In the genomic region with DNA sequence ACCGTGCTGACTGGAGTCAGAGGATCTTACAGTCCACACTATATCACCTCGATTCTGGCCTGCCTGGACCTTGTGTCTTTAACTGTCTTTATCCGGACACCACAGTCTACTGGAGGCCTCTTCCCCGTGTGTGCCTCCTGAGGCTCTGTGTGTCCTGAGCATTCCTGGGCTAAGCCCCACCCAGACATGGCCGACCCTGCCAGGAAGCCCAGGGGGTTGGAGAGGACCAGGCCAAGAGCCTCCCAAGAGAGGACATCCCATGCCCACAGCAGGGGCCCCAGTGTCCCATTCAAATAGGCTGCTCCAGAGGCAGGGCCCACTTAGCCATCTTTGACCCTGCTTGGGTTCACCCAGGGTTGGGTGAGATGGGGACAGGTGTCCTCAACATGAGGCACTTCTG, we compare ENCODE assay signal across 19 cellular contexts.
"Had no signal": no experiment of that assay in that cellular context is flagged by ENCODE, and none has a peak within 500 bp of the region (broad histone marks: within the 10 kb centered on the region; RNA-seq: fewer than 3 reads in every experiment).

No MANE protein-coding gene starts in this region.

- H3K27ac ChIP-seq: epithelial cell of prostate, hepatocyte, right lobe of liver had no signal

- H3K9me3 ChIP-seq: right lobe of liver had no signal

- H3K4me3 ChIP-seq: hepatocyte, right lobe of liver, smooth muscle cell had no signal

- H3K36me3 Mint-ChIP-seq: stimulated activated effector memory CD8-positive, alpha-beta T cell treated with anti-CD3 and anti-CD28 coated beads, Interleukin-12 subunit alpha, Interleukin-12 subunit beta, amount 100 ng/mL, for 72 hours had no signal

- H3K27me3 ChIP-seq: hepatocyte, right lobe of liver had no signal

- H3K79me2 ChIP-seq: hepatocyte had no signal

- H3K4me1 ChIP-seq: right lobe of liver had no signal

- H3K27ac Mint-ChIP-seq: activated CD8-positive, alpha-beta T cell treated with anti-CD3 and anti-CD28 coated beads for 36 hours; dendritic cell treated with granulocyte-macrophage colony-stimulating factor and Interleukin-4, amounts not matched to agents 40 ng/mL and 50 ng/mL, for 4 days; effector memory CD8-positive, alpha-beta T cell; stimulated activated effector memory CD8-positive, alpha-beta T cell treated with anti-CD3 and anti-CD28 coated beads, Interleukin-12 subunit alpha, Interleukin-12 subunit beta, amount 100 ng/mL, for 72 hours had no signal

- H3K36me3 ChIP-seq: right lobe of liver had no signal

- DNase-seq: activated CD4-positive, alpha-beta T cell treated with anti-CD3 and anti-CD28 coated beads for 4 hours; activated CD8-positive, alpha-beta T cell treated with anti-CD3 and anti-CD28 coated beads for 36 hours; activated effector memory CD4-positive, alpha-beta T cell treated with Interleukin-2 at 50 U/mL for 16 hours; activated naive CD4-positive, alpha-beta T cell treated with anti-CD3 and anti-CD28 coated beads, Interleukin-2, amount 50 U/mL, for 16 hours; activated T-cell treated with anti-CD3 and anti-CD28 coated beads, Interleukin-2, amount 50 U/mL, for 48 hours; cerebellar nuclear complex; effector memory CD8-positive, alpha-beta T cell; foreskin fibroblast; left colon; stimulated activated CD4-positive, alpha-beta T cell treated with anti-CD3 and anti-CD28 coated beads, Interleukin-4, amount 100 ng/mL, for 24 hours; SW 1271 had no signal

- ATAC-seq: activated CD8-positive, alpha-beta T cell treated with anti-CD3 and anti-CD28 coated beads for 36 hours; effector memory CD8-positive, alpha-beta T cell; left colon; stimulated activated effector memory CD8-positive, alpha-beta T cell treated with anti-CD3 and anti-CD28 coated beads, Interleukin-12 subunit alpha, Interleukin-12 subunit beta, amount 100 ng/mL, for 72 hours had no signal

- H2AFZ ChIP-seq: hepatocyte had no signal

- FAIRE-seq: TTC549 had no signal

- H3K4me2 ChIP-seq: hepatocyte, smooth muscle cell had no signal

- H3K4me3 Mint-ChIP-seq: activated CD8-positive, alpha-beta T cell treated with anti-CD3 and anti-CD28 coated beads for 36 hours; dendritic cell treated with granulocyte-macrophage colony-stimulating factor and Interleukin-4, amounts not matched to agents 40 ng/mL and 50 ng/mL, for 4 days; effector memory CD8-positive, alpha-beta T cell; neural crest cell; stimulated activated effector memory CD8-positive, alpha-beta T cell treated with anti-CD3 and anti-CD28 coated beads, Interleukin-12 subunit alpha, Interleukin-12 subunit beta, amount 100 ng/mL, for 72 hours had no signal
